Comparison of ENCODE assay signal across 9 cellular contexts in the genomic region with DNA sequence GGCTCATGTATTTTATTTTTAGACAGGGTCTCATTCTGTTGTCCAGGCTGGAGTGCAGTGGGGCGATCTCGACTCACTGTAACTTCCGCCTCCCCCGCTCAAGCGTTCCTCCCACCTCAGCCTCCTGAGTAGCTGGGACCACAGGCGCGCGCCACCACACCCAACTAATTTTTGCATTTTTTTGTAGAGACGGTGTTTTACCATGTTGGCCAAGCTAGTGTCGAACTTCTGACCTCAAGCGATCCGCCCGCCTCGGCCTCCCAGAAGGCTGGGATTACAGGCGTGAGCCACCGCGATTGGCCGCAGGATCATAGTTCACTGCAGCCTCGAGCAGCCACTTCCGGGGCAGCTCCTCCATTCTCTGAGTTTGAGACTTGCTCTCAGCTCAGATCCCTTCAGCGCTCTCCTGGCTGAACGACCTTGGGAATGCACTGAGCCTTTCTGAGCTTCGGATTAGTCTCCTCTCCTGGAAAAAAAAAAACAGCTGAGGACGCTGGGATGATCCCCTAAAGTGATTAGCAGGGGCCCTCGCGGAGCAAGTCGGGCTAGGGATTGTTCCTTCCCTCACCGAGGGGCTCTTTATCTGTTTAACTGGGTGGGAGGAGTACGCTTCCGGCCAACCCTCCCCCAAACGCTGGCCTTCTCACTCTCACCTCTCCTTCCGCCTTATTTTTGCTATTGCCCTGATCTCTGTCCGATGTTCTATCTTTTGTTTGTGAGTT. TPM values are rescaled to one million over a fixed set of nuclear protein-coding genes. Genes with fewer than 3 reads are reported as not detected.
DNase-seq lines count a peak whose midpoint lies in the region; ATAC-seq and TF ChIP-seq lines count a peak whose summit lies in the region.
"Had no signal": no experiment of that assay in that cellular context is flagged by ENCODE, and none has a peak within 500 bp of the region (broad histone marks: within the 10 kb centered on the region; RNA-seq: fewer than 3 reads in every experiment).

No MANE protein-coding gene starts in this region.

- H3K4me3 Mint-ChIP-seq in activated naive CD4-positive, alpha-beta T cell treated with anti-CD3 and anti-CD28 coated beads, Interleukin-2, amount 10 ng/mL, durations not matched to agents 7 days and 5 days: peak overlapping the region; percentile 88
- H3K4me3 Mint-ChIP-seq in activated CD8-positive, alpha-beta T cell treated with anti-CD3 and anti-CD28 coated beads for 36 hours: peak overlapping the region; percentile 87

- ATAC-seq in activated CD8-positive, alpha-beta T cell treated with anti-CD3 and anti-CD28 coated beads for 36 hours: no peak
- no peak for ATAC-seq in HG02642 (IDR thresholded peaks at IDR 0.05; ENCODE audit: poor library complexity, unreplicated experiment)

- peaks cover 0 to 47% (median 37%) of the 10 kb centered on the region in 4 donors for H3K4me1 ChIP-seq in tibial artery

- H3K4me3 ChIP-seq in tibial artery: peak overlapping the region; percentile 72 to 75

- no peaks in the 10 kb centered on the region for H3K36me3 ChIP-seq in tibial artery

- no peaks in the 10 kb centered on the region for H3K9me3 Mint-ChIP-seq in activated naive CD4-positive, alpha-beta T cell treated with anti-CD3 and anti-CD28 coated beads, Interleukin-2, amount 10 ng/mL, durations not matched to agents 7 days and 5 days
- H3K9me3 Mint-ChIP-seq in activated CD8-positive, alpha-beta T cell treated with anti-CD3 and anti-CD28 coated beads for 36 hours: no peaks in the 10 kb centered on the region

- no peak for TF ChIP-seq CTCF in activated CD8-positive, alpha-beta T cell treated with anti-CD3 and anti-CD28 coated beads for 36 hours (IDR thresholded peaks at IDR 0.05)
- no peak for TF ChIP-seq CTCF in tibial artery (IDR thresholded peaks at IDR 0.05)

- peak overlapping the region in 1 of 2 donors; percentile 82 for H3K27ac ChIP-seq in tibial artery

- no peak for DNase-seq in activated naive CD4-positive, alpha-beta T cell treated with anti-CD3 and anti-CD28 coated beads, Interleukin-2, amount 10 ng/mL, durations not matched to agents 7 days and 5 days
- no peak for DNase-seq in activated naive CD4-positive, alpha-beta T cell (lab: John Stamatoyannopoulos, UW)
- DNase-seq in activated CD8-positive, alpha-beta T cell treated with anti-CD3 and anti-CD28 coated beads for 36 hours: no peak
- DNase-seq in iPS-NIHi7 (ENCODE audit: extremely low spot score): peak; percentile 57
- DNase-seq in tibial artery: no peak
- no peak for DNase-seq in NCI-H1436 treated with DMSO at 0.1 percent for 48 hours (lab: John Stamatoyannopoulos, UW)
- no peak for DNase-seq in NCI-H1105 treated with DMSO at 0.1 percent for 48 hours (lab: John Stamatoyannopoulos, UW)

- peaks cover 13% of the 10 kb centered on the region for H3K36me3 Mint-ChIP-seq in activated naive CD4-positive, alpha-beta T cell treated with anti-CD3 and anti-CD28 coated beads, Interleukin-2, amount 10 ng/mL, durations not matched to agents 7 days and 5 days
- peaks cover 23% of the 10 kb centered on the region for H3K36me3 Mint-ChIP-seq in activated CD8-positive, alpha-beta T cell treated with anti-CD3 and anti-CD28 coated beads for 36 hours (ENCODE audit: low read depth)

- CTCF ChIA-PET in activated naive CD4-positive, alpha-beta T cell treated with anti-CD3 and anti-CD28 coated beads, Interleukin-2, amount 10 ng/mL, durations not matched to agents 7 days and 5 days (lab: Charles Lee): interaction anchor here (1.0 to 2.2 kb wide), 7 partner anchors 12 to 75 kb away, joined by 3 to 14 read pairs (median 4); a partner anchor contains a TSS
- CTCF ChIA-PET in activated CD8-positive, alpha-beta T cell treated with anti-CD3 and anti-CD28 coated beads for 36 hours (lab: Charles Lee): interaction anchor here (0.7 to 2.6 kb wide), 9 partner anchors 9 to 101 kb away, joined by 3 to 10 read pairs (median 4); no protein-coding TSS in a partner anchor

- H3K27ac Mint-ChIP-seq in activated naive CD4-positive, alpha-beta T cell treated with anti-CD3 and anti-CD28 coated beads, Interleukin-2, amount 10 ng/mL, durations not matched to agents 7 days and 5 days: peak overlapping the region; percentile 82
- peak overlapping the region; percentile 86 for H3K27ac Mint-ChIP-seq in activated CD8-positive, alpha-beta T cell treated with anti-CD3 and anti-CD28 coated beads for 36 hours

- peaks cover 0 to 28% of the 10 kb centered on the region in 2 donors for H3K27me3 ChIP-seq in tibial artery

- no peaks in the 10 kb centered on the region for H3K9me3 ChIP-seq in tibial artery

- intact Hi-C loops in activated CD8-positive, alpha-beta T cell treated with anti-CD3 and anti-CD28 coated beads for 36 hours (cut with micrococcal nuclease): no loop called here
- intact Hi-C loops in tibial artery (cut with DNase I; ENCODE audit: low total_unique reads): no loop called here

- POLR2A ChIA-PET in activated CD8-positive, alpha-beta T cell treated with anti-CD3 and anti-CD28 coated beads for 36 hours (lab: Charles Lee): interaction anchor here (0.6 to 3.6 kb wide), 7 partner anchors 10 to 449 kb away, joined by 4 to 20 read pairs (median 4); a partner anchor contains a TSS

- peaks cover 29% of the 10 kb centered on the region for H3K27me3 Mint-ChIP-seq in activated naive CD4-positive, alpha-beta T cell treated with anti-CD3 and anti-CD28 coated beads, Interleukin-2, amount 10 ng/mL, durations not matched to agents 7 days and 5 days
- H3K27me3 Mint-ChIP-seq in activated CD8-positive, alpha-beta T cell treated with anti-CD3 and anti-CD28 coated beads for 36 hours: no peaks in the 10 kb centered on the region

- H3K4me1 Mint-ChIP-seq in activated naive CD4-positive, alpha-beta T cell treated with anti-CD3 and anti-CD28 coated beads, Interleukin-2, amount 10 ng/mL, durations not matched to agents 7 days and 5 days: peaks cover 46% of the 10 kb centered on the region
- peaks cover 13% of the 10 kb centered on the region for H3K4me1 Mint-ChIP-seq in activated CD8-positive, alpha-beta T cell treated with anti-CD3 and anti-CD28 coated beads for 36 hours (ENCODE audit: low read depth)

RNA-seq across cellular contexts. Expression of a gene that starts 1.1 kb away (rescaled TPM):
- total RNA-seq in activated CD8-positive, alpha-beta T cell treated with anti-CD3 and anti-CD28 coated beads for 36 hours: 100 to 1,000 TPM; 121 to 123 TPM

RNA-seq across cellular contexts. Expression of a gene that starts 12.2 kb away (rescaled TPM):
- total RNA-seq in activated CD8-positive, alpha-beta T cell treated with anti-CD3 and anti-CD28 coated beads for 36 hours: 10 to 100 TPM; 29.4 to 30.4 TPM

RNA-seq across cellular contexts. Expression of a gene that starts 17.3 kb away (rescaled TPM):
- total RNA-seq in activated CD8-positive, alpha-beta T cell treated with anti-CD3 and anti-CD28 coated beads for 36 hours: under 1 TPM in 1 of 2 experiments, not detected in 1; 0.22 TPM

RNA-seq across cellular contexts. Expression of a gene that starts 31.4 kb away (rescaled TPM):
- total RNA-seq in activated CD8-positive, alpha-beta T cell treated with anti-CD3 and anti-CD28 coated beads for 36 hours: not detected
- total RNA-seq: urinary bladder had no signal

RNA-seq across cellular contexts. Expression of a gene that starts 36.6 kb away (rescaled TPM):
- not detected for total RNA-seq in activated CD8-positive, alpha-beta T cell treated with anti-CD3 and anti-CD28 coated beads for 36 hours
- total RNA-seq: urinary bladder had no signal
